ENCODE assay signal across 24 cellular contexts in genomic region chrX:17805120-17805519, GRCh38. TPM values are rescaled to one million over a fixed set of nuclear protein-coding genes. Genes with fewer than 3 reads are reported as not detected.
DNase-seq lines count a peak whose midpoint lies in the region; ATAC-seq, FAIRE-seq and TF ChIP-seq lines count a peak whose summit lies in the region.
"Had no signal": no experiment of that assay in that cellular context is flagged by ENCODE, and none has a peak within 500 bp of the region (broad histone marks: within the 10 kb centered on the region; RNA-seq: fewer than 3 reads in every experiment).

No MANE protein-coding gene starts in this region.

- H3K36me3 ChIP-seq in GM12878 (ENCODE audit: control insufficient read depth in 2 of 2, insufficient read depth in 2 of 2, low read length in 1 of 2) (no peaks in the 10 kb centered on the region), mucosa of descending colon (ENCODE audit: low read depth) (no peaks in the 10 kb centered on the region)
- H3K36me3 ChIP-seq: thoracic aorta had no signal

- POLR2A ChIA-PET in GM12878 (lab: Charles Lee) = no interaction called here
- POLR2A ChIA-PET in T-cell (lab: Charles Lee) = no interaction called here

- TF ChIP-seq CTCF in GM12878 (IDR thresholded peaks at IDR 0.05 in 2 of 3, conservative IDR thresholded peaks at IDR 0.05 in 1 of 3; ENCODE audit: control insufficient read depth in 2 of 3, extremely low read depth in 1 of 3, insufficient read depth in 1 of 3, low read depth in 3 of 3, low read length in 3 of 3) (no peak), mucosa of descending colon (IDR thresholded peaks at IDR 0.05) (no peak)

- no peak for TF ChIP-seq POLR2A in GM12878 (IDR thresholded peaks at IDR 0.05; ENCODE audit: low read depth, low read length)

- no peak for TF ChIP-seq EP300 in GM12878 (IDR thresholded peaks at IDR 0.05; ENCODE audit: borderline replicate concordance in 1 of 2, control insufficient read depth in 1 of 2, low read depth in 2 of 2, low read length in 2 of 2)

- H4K20me1 ChIP-seq in GM12878 (ENCODE audit: control insufficient read depth, insufficient read depth) = no peaks in the 10 kb centered on the region

- RAD21 ChIA-PET in GM12878 (lab: Charles Lee; ENCODE audit: unreplicated experiment) = no interaction called here

- no peak overlapping the region for H3K9ac ChIP-seq in GM12878 (ENCODE audit: control insufficient read depth, insufficient read depth, low read length)

- no peaks in the 10 kb centered on the region for H3K79me2 ChIP-seq in GM12878 (ENCODE audit: control insufficient read depth, insufficient read depth, low read length)

- no peak overlapping the region for H3K4me3 Mint-ChIP-seq in T-cell
- H3K4me3 Mint-ChIP-seq: activated B cell treated with CpG ODN at 0.5 μM for 24 hours; activated CD8-positive, alpha-beta T cell treated with anti-CD3 and anti-CD28 coated beads, Interleukin-2, amount 10 ng/mL, durations not matched to agents 7 days and 5 days; activated T-cell treated with anti-CD3 and anti-CD28 coated beads, Interleukin-2, amount 50 U/mL, for 24 hours; immature natural killer cell had no signal

- H3K4me1 ChIP-seq in GM12878 (ENCODE audit: control insufficient read depth, insufficient read depth, low read length) = no peaks in the 10 kb centered on the region
- no peaks in the 10 kb centered on the region for H3K4me1 ChIP-seq in mucosa of descending colon (ENCODE audit: low read depth)

- no peak overlapping the region for H3K4me2 ChIP-seq in GM12878 (ENCODE audit: control insufficient read depth, insufficient read depth)

- in situ Hi-C loops in GM12878 (cut with MboI) = no loop called here

- no peaks in the 10 kb centered on the region for H3K4me1 Mint-ChIP-seq in T-cell
- H3K4me1 Mint-ChIP-seq: activated B cell treated with CpG ODN at 0.5 μM for 24 hours, immature natural killer cell had no signal

- SMC1A ChIA-PET in GM12878 (lab: Charles Lee; ENCODE audit: uncharacterized antibody, unreplicated experiment) = no interaction called here

- H3K27ac ChIP-seq in GM12878 (ENCODE audit: control insufficient read depth, insufficient read depth) = no peak overlapping the region
- H3K27ac ChIP-seq: thoracic aorta had no signal

- no peak for FAIRE-seq in GM12878 (lab: Jason Lieb, UNC)
- FAIRE-seq: G401.6 had no signal

- BruUV-seq in GM12878 (replicated peaks; lab: Mats Ljungman, UMichigan) = no TSS peak

- DNase-seq in ELF-1 (ENCODE audit: low read depth, low spot score) = peak; percentile 61
- DNase-seq in HT-29 (ENCODE audit: low spot score) = peak; percentile 35
- DNase-seq in GM12878 (ENCODE audit: low read depth, low spot score) = no peak
- DNase-seq in mucosa of descending colon = no peak
- no peak for DNase-seq in occipital lobe (lab: John Stamatoyannopoulos, UW)
- DNase-seq in T-cell = no peak
- DNase-seq in NCI-H187 treated with DMSO at 0.1 percent for 48 hours (lab: John Stamatoyannopoulos, UW) = no peak
- DNase-seq: activated B cell treated with CpG ODN at 0.5 μM for 24 hours; activated CD8-positive, alpha-beta T cell treated with anti-CD3 and anti-CD28 coated beads, Interleukin-2, amount 10 ng/mL, durations not matched to agents 7 days and 5 days; activated naive CD4-positive, alpha-beta T cell treated with anti-CD3 and anti-CD28 coated beads, Interleukin-2, amount 50 U/mL, for 16 hours; activated T-cell treated with anti-CD3 and anti-CD28 coated beads, Interleukin-2, amount 50 U/mL, for 24 hours; aorta; effector memory CD4-positive, alpha-beta T cell; head of caudate nucleus; immature natural killer cell; NCI-H1105 treated with DMSO at 0.1 percent for 48 hours; NCI-H526 treated with DMSO at 0.1 percent for 48 hours; right cardiac atrium; SHP77 treated with DMSO at 0.1 percent for 48 hours; T-helper 2 cell had no signal

- no peaks in the 10 kb centered on the region for H3K27me3 ChIP-seq in GM12878 (replicated peaks in 1 of 2; ENCODE audit: control insufficient read depth in 2 of 2, insufficient read depth in 2 of 2, low read length in 1 of 2)

- intact Hi-C loops in GM12878 (cut with micrococcal nuclease; ENCODE audit: unreplicated experiment) (no loop called here), mucosa of descending colon (cut with DNase I, micrococcal nuclease) (no loop called here)

- no peak for TF ChIP-seq RAD21 in GM12878 (IDR thresholded peaks at IDR 0.05; ENCODE audit: insufficient read depth, low read depth, low read length)

- H3K4me3 ChIP-seq in GM12878 = no peak overlapping the region
- H3K4me3 ChIP-seq in mucosa of descending colon = no peak overlapping the region
- H3K4me3 ChIP-seq: thoracic aorta had no signal

- ATAC-seq in GM12878 (peak; percentile 40; the same call in 1 of the 3 replicates), mucosa of descending colon (peak; percentile 19), T-cell (replicated peaks in 1 of 4) (no peak), GM21515 (IDR thresholded peaks at IDR 0.05; ENCODE audit: unreplicated experiment) (no peak)
- ATAC-seq: activated CD8-positive, alpha-beta T cell treated with anti-CD3 and anti-CD28 coated beads, Interleukin-2, amount 10 ng/mL, durations not matched to agents 7 days and 5 days; right cardiac atrium had no signal

- CTCF ChIA-PET in GM12878 (lab: Yijun Ruan, JAX) (no interaction called here), T-cell (lab: Charles Lee) (no interaction called here)

- H2AFZ ChIP-seq in GM12878 (ENCODE audit: control insufficient read depth, low read depth, low read length) = no peak overlapping the region

- no peaks in the 10 kb centered on the region for H3K36me3 Mint-ChIP-seq in T-cell
- H3K36me3 Mint-ChIP-seq: immature natural killer cell had no signal

- H3K9me3 Mint-ChIP-seq in T-cell = no peaks in the 10 kb centered on the region
- H3K9me3 Mint-ChIP-seq: activated B cell treated with CpG ODN at 0.5 μM for 24 hours; activated T-cell treated with anti-CD3 and anti-CD28 coated beads, Interleukin-2, amount 50 U/mL, for 24 hours; immature natural killer cell had no signal

- no peak overlapping the region for H3K27ac Mint-ChIP-seq in T-cell
- H3K27ac Mint-ChIP-seq: activated B cell treated with CpG ODN at 0.5 μM for 24 hours; activated CD8-positive, alpha-beta T cell treated with anti-CD3 and anti-CD28 coated beads, Interleukin-2, amount 10 ng/mL, durations not matched to agents 7 days and 5 days; activated T-cell treated with anti-CD3 and anti-CD28 coated beads, Interleukin-2, amount 50 U/mL, for 24 hours; immature natural killer cell had no signal

- 0% methylated on average over 6 of the region's 6 CpGs for WGBS in GM12878 (ENCODE audit: insufficient coverage, insufficient replicate concordance, low lambda C conversion rate, missing lambda C conversion rate)

- H3K9me3 ChIP-seq in GM12878 (replicated peaks; ENCODE audit: control insufficient read depth, insufficient read depth, low read length) (no peaks in the 10 kb centered on the region), mucosa of descending colon (no peaks in the 10 kb centered on the region)
- H3K9me3 ChIP-seq: thoracic aorta had no signal

- peaks cover 0 to 3% of the 10 kb centered on the region in 2 donors for H3K27me3 Mint-ChIP-seq in T-cell
- H3K27me3 Mint-ChIP-seq: activated B cell treated with CpG ODN at 0.5 μM for 24 hours had no signal

TF ChIP-seq in GM12878, 131 proteins besides CTCF, POLR2A, EP300 and RAD21 (continues in another document):
- TF ChIP-seq CEBPB (IDR thresholded peaks at IDR 0.05; ENCODE audit: borderline replicate concordance in 1 of 2, low read depth in 2 of 2, low read length in 2 of 2) (no peak), ETV6 (conservative IDR thresholded peaks at IDR 0.05 in 1 of 2, IDR thresholded peaks at IDR 0.05 in 1 of 2; ENCODE audit: borderline replicate concordance in 1 of 2, low read depth in 1 of 2) (no peak)
- TF ChIP-seq, protein P1, sequence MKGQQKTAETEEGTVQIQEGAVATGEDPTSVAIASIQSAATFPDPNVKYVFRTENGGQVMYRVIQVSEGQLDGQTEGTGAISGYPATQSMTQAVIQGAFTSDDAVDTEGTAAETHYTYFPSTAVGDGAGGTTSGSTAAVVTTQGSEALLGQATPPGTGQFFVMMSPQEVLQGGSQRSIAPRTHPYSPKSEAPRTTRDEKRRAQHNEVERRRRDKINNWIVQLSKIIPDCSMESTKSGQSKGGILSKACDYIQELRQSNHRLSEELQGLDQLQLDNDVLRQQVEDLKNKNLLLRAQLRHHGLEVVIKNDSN (IDR thresholded peaks at IDR 0.05; ENCODE audit: borderline replicate concordance, extremely low read length, insufficient read depth, low read depth, low read length) = no peak

RNA-seq across cellular contexts. Expression of gene RAI2, which starts 56.0 kb away (rescaled TPM):
- not detected in 2 replicates for total RNA-seq in HT-29 (2014; rRNA removed; shearing (Covaris generic))
- total RNA-seq in GM12878 (2013; cell fraction: nucleolus; rRNA removed) = not detected in 2 replicates
- total RNA-seq in GM12878 (2014; rRNA removed) = not detected in 2 replicates
- total RNA-seq in GM12878 (2014; rRNA removed; fragmentation: Illumina TruSeq; extraction: Trizol) = not detected in 2 replicates
- total RNA-seq in GM12878 (2021) = not detected in 2 replicates
- not detected for polyA plus RNA-seq in GM12878 (2011; ENCODE audit: low read depth)
- polyA plus RNA-seq in GM12878 (2011; rRNA removed) = not detected in 2 replicates
- polyA plus RNA-seq in GM12878 (2011; cell fraction: cytosol; rRNA removed) = not detected in 2 replicates
- polyA plus RNA-seq in GM12878 (2011; cell fraction: nucleus; rRNA removed) = not detected in 2 replicates
- not detected in 2 replicates for polyA plus RNA-seq in GM12878 (2012)
- not detected in 2 replicates for polyA plus RNA-seq in GM12878 (2014; fragmentation: Illumina TruSeq; extraction: Trizol)
- polyA plus RNA-seq in GM12878 (2014; fragmentation: Nextera tagmentation; extraction: Ambion mirVana) = not detected
- polyA plus RNA-seq in GM12878 (2014; rRNA removed) = not detected in 2 replicates
- not detected for polyA plus RNA-seq in GM12878 (2016; fragmentation: Nextera tagmentation; extraction: Ambion mirVana)
- polyA minus RNA-seq in GM12878 (2011; rRNA and poly(A)+ RNA removed) = not detected in 2 replicates
- not detected in 2 replicates for polyA minus RNA-seq in GM12878 (2011; cell fraction: cytosol; rRNA and poly(A)+ RNA removed)
- polyA minus RNA-seq in GM12878 (2011; cell fraction: nucleus; rRNA and poly(A)+ RNA removed) = not detected in 2 replicates
- 10 to 100 TPM in 1 of 3 donors, 1 to 10 TPM in 2; 3.6 to 20.7 (median 4.7) TPM for total RNA-seq in mucosa of descending colon
- total RNA-seq in occipital lobe = 3.1 TPM
- total RNA-seq in T-cell = 1 to 10 TPM in 3 of 5 donors, under 1 TPM in 2; 0.76 to 2.3 (median 1.3) TPM
- total RNA-seq: activated B cell treated with CpG ODN at 0.5 μM for 24 hours; activated CD8-positive, alpha-beta T cell treated with anti-CD3 and anti-CD28 coated beads, Interleukin-2, amount 10 ng/mL, durations not matched to agents 7 days and 5 days; HT1080 had no signal
- polyA plus RNA-seq: immature natural killer cell had no signal

Comparison
In these comparisons a context has a peak if more than half of its experiments do, and no peak if none do; other contexts are left out.
1. DNase-seq: peak in ELF-1 (single experiment) and HT-29 (single experiment); none in GM12878 (single experiment), mucosa of descending colon (0 of 3), occipital lobe (single experiment), T-cell (0 of 34) and NCI-H187 treated with DMSO at 0.1 percent for 48 hours (single experiment).
2. ATAC-seq: peak in GM12878 (single experiment) and mucosa of descending colon (single experiment); none in T-cell (0 of 4) and GM21515 (single experiment).